Comparison of ENCODE assay signal across 1 cellular context in the genomic region with DNA sequence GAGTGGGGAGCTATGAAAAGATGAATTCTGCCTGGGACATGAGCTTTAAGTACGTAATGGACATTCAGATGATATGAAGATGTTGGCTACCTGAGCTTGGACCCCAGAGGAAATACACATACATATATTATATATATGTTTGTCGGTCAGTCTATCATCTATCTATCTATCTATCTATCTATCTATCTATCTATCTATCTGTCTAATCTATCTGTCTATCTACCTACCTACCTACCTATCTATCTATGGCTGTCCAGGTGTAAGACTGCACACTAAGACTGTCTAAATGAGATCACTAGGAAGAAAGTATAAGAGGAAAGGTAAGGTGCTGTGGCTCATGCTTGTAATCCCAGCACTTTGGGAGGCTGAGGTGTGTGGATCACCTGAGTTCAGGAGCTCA.
TF ChIP-seq lines count a peak whose summit lies in the region.

No MANE protein-coding gene starts in this region.

TF ChIP-seq in K562, 482 proteins besides CTCF, POLR2A, EP300 and RAD21:
- TF ChIP-seq, protein P1, sequence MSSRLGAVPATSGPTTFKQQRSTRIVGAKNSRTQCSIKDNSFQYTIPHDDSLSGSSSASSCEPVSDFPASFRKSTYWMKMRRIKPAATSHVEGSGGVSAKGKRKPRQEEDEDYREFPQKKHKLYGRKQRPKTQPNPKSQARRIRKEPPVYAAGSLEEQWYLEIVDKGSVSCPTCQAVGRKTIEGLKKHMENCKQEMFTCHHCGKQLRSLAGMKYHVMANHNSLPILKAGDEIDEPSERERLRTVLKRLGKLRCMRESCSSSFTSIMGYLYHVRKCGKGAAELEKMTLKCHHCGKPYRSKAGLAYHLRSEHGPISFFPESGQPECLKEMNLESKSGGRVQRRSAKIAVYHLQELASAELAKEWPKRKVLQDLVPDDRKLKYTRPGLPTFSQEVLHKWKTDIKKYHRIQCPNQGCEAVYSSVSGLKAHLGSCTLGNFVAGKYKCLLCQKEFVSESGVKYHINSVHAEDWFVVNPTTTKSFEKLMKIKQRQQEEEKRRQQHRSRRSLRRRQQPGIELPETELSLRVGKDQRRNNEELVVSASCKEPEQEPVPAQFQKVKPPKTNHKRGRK (tag; IDR thresholded peaks at IDR 0.05): no peak
- TF ChIP-seq DACH1 (IDR thresholded peaks at IDR 0.05; ENCODE audit: partially characterized antibody): peak; percentile 90
